In the genomic region with DNA sequence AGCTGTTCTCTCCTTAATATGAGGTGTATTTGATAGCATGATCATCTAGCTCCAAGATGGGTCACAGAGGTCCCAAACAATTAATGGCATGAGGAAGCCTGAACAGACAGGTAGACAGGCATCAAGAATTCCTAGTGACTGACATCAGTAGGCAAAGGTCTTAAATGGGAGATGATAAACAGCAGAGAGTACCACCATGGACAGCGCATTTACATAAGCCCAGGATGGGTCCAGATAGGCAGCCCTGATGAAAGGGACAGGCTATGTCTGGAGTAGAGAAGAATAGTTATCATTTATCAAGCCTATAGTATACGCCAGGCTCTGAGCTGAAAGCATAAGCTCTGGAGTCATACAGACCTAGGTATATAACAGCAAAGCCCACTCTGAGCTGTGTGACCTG, we compare ENCODE assay signal across 29 cellular contexts.
A peak's percentile ranks its signal among the peaks of the same experiment; 100 is the strongest.
DNase-seq lines count a peak whose midpoint lies in the region; ATAC-seq and TF ChIP-seq lines count a peak whose summit lies in the region.
"Had no signal": no experiment of that assay in that cellular context is flagged by ENCODE, and none has a peak within 500 bp of the region (broad histone marks: within the 10 kb centered on the region; RNA-seq: fewer than 3 reads in every experiment).

No MANE protein-coding gene starts in this region.

- no peak overlapping the region for H3K4me3 Mint-ChIP-seq in WTC11
- H3K4me3 Mint-ChIP-seq in natural killer cell treated with Interleukin-12 subunit alpha and Interleukin-12 subunit beta and Interleukin-15 and Interleukin-18, amount 100 ng/mL, for 72 hours, result no peak overlapping the region
- H3K4me3 Mint-ChIP-seq: activated CD4-positive, alpha-beta memory T cell treated with anti-CD3 and anti-CD28 coated beads for 36 hours; activated naive CD4-positive, alpha-beta T cell treated with anti-CD3 and anti-CD28 coated beads, Interleukin-2, amount 10 ng/mL, durations not matched to agents 7 days and 5 days; activated T-helper 1 cell treated with anti-CD3 and anti-CD28 coated beads, Interleukin-12 subunit alpha, Interleukin-12 subunit beta, Interleukin-2, Interleukin-4 antibody, amounts not matched to agents 30 ng/mL and 10 ng/mL and 1 ng/mL, durations not matched to agents 14 hours and 24 hours and 36 hours; B cell; CD8-positive, alpha-beta T cell; stimulated activated naive CD8-positive, alpha-beta T cell treated with anti-CD3 and anti-CD28 coated beads, Interleukin-15, amount 100 ng/mL, for 72 hours; T-helper 1 cell treated with Interleukin-12 subunit alpha and Interleukin-12 subunit beta and Interleukin-4 antibody, amounts not matched to agents 30 μg/mL and 1 μg/mL, for 36 hours had no signal

- peaks cover 12% of the 10 kb centered on the region for H3K9me3 Mint-ChIP-seq in WTC11
- H3K9me3 Mint-ChIP-seq in natural killer cell treated with Interleukin-12 subunit alpha and Interleukin-12 subunit beta and Interleukin-15 and Interleukin-18, amount 100 ng/mL, for 72 hours, result peaks cover 3% of the 10 kb centered on the region
- H3K9me3 Mint-ChIP-seq: CD8-positive, alpha-beta T cell; T-helper 1 cell treated with Interleukin-12 subunit alpha and Interleukin-12 subunit beta and Interleukin-4 antibody, amounts not matched to agents 30 μg/mL and 1 μg/mL, for 36 hours had no signal

- CTCF ChIA-PET in HEK293 (lab: Yijun Ruan, JAX), result interaction anchor here (0.8 kb wide), 1 partner anchor 675 kb away, joined by 3 read pairs; no protein-coding TSS in a partner anchor
- CTCF ChIA-PET in WTC11 (lab: Charles Lee), result interaction anchor here (0.7 kb wide), 1 partner anchor 421 kb away, joined by 3 read pairs; no protein-coding TSS in a partner anchor

- H3K27me3 Mint-ChIP-seq in WTC11 (ENCODE audit: low read depth), result no peaks in the 10 kb centered on the region
- peaks cover 0 to 4% of the 10 kb centered on the region in 2 donors for H3K27me3 Mint-ChIP-seq in natural killer cell treated with Interleukin-12 subunit alpha and Interleukin-12 subunit beta and Interleukin-15 and Interleukin-18, amount 100 ng/mL, for 72 hours
- H3K27me3 Mint-ChIP-seq: activated CD4-positive, alpha-beta memory T cell treated with anti-CD3 and anti-CD28 coated beads for 36 hours; activated naive CD4-positive, alpha-beta T cell treated with anti-CD3 and anti-CD28 coated beads, Interleukin-2, amount 10 ng/mL, durations not matched to agents 7 days and 5 days; B cell; progenitor cell of endocrine pancreas; stimulated activated naive CD8-positive, alpha-beta T cell treated with anti-CD3 and anti-CD28 coated beads, Interleukin-15, amount 100 ng/mL, for 72 hours had no signal

- no peak overlapping the region for H3K27ac Mint-ChIP-seq in WTC11
- H3K27ac Mint-ChIP-seq in natural killer cell treated with Interleukin-12 subunit alpha and Interleukin-12 subunit beta and Interleukin-15 and Interleukin-18, amount 100 ng/mL, for 72 hours, result no peak overlapping the region
- H3K27ac Mint-ChIP-seq: activated CD4-positive, alpha-beta memory T cell treated with anti-CD3 and anti-CD28 coated beads for 36 hours; activated naive CD4-positive, alpha-beta T cell treated with anti-CD3 and anti-CD28 coated beads, Interleukin-2, amount 10 ng/mL, durations not matched to agents 7 days and 5 days; activated T-helper 1 cell treated with anti-CD3 and anti-CD28 coated beads, Interleukin-12 subunit alpha, Interleukin-12 subunit beta, Interleukin-2, Interleukin-4 antibody, amounts not matched to agents 30 ng/mL and 10 ng/mL and 1 ng/mL, durations not matched to agents 14 hours and 24 hours and 36 hours; B cell; CD8-positive, alpha-beta T cell; progenitor cell of endocrine pancreas; stimulated activated naive CD8-positive, alpha-beta T cell treated with anti-CD3 and anti-CD28 coated beads, Interleukin-15, amount 100 ng/mL, for 72 hours; T-helper 1 cell treated with Interleukin-12 subunit alpha and Interleukin-12 subunit beta and Interleukin-4 antibody, amounts not matched to agents 30 μg/mL and 1 μg/mL, for 36 hours had no signal

- H3K4me3 ChIP-seq in HEK293 (ENCODE audit: low read depth, low read length), result no peak overlapping the region
- no peak overlapping the region for H3K4me3 ChIP-seq in fibroblast of pulmonary artery (replicated peaks; ENCODE audit: low read depth, low read length)
- H3K4me3 ChIP-seq: esophagus squamous epithelium had no signal

- no peak for TF ChIP-seq CTCF in HEK293 (tag by site-specific recombination; IDR thresholded peaks at IDR 0.05)
- no peak for TF ChIP-seq CTCF in WTC11 (IDR thresholded peaks at IDR 0.05)
- no peak for TF ChIP-seq CTCF in fibroblast of pulmonary artery (IDR thresholded peaks at IDR 0.05; ENCODE audit: low read length, missing control alignments)

- peak; percentile 22; the same call in 1 of the 2 replicates for ATAC-seq in WTC11
- ATAC-seq in natural killer cell treated with Interleukin-12 subunit alpha and Interleukin-12 subunit beta and Interleukin-15 and Interleukin-18, amount 100 ng/mL, for 72 hours, result no peak
- ATAC-seq in GM19035 (IDR thresholded peaks at IDR 0.05; ENCODE audit: unreplicated experiment), result no peak
- ATAC-seq: activated CD4-positive, CD25-positive, alpha-beta regulatory T cell treated with anti-CD3 and anti-CD28 coated beads, Interleukin-2, amount 50 U/mL, for 24 hours; CD8-positive, alpha-beta T cell; stimulated activated naive CD8-positive, alpha-beta T cell treated with anti-CD3 and anti-CD28 coated beads, Interleukin-15, amount 100 ng/mL, for 72 hours had no signal

- POLR2A ChIA-PET in HEK293 (lab: Yijun Ruan, JAX), result no interaction called here
- POLR2A ChIA-PET in WTC11 (lab: Charles Lee), result no interaction called here

- no peaks in the 10 kb centered on the region for H3K9me3 ChIP-seq in HEK293 (ENCODE audit: control insufficient read depth, insufficient read depth, low read depth, low read length)
- H3K9me3 ChIP-seq: esophagus squamous epithelium, neutrophil had no signal

- H3K36me3 Mint-ChIP-seq in WTC11, result no peaks in the 10 kb centered on the region
- H3K36me3 Mint-ChIP-seq in natural killer cell treated with Interleukin-12 subunit alpha and Interleukin-12 subunit beta and Interleukin-15 and Interleukin-18, amount 100 ng/mL, for 72 hours, result no peaks in the 10 kb centered on the region
- H3K36me3 Mint-ChIP-seq: activated CD4-positive, alpha-beta memory T cell treated with anti-CD3 and anti-CD28 coated beads for 36 hours; activated naive CD4-positive, alpha-beta T cell treated with anti-CD3 and anti-CD28 coated beads, Interleukin-2, amount 10 ng/mL, durations not matched to agents 7 days and 5 days; CD8-positive, alpha-beta T cell had no signal

- DNase-seq in WTC11 (ENCODE audit: low spot score) (no peak), fibroblast of pulmonary artery (ENCODE audit: low read depth) (peak; percentile 11), myocyte (ENCODE audit: low read depth) (peak; percentile 41), anterior cingulate cortex (lab: John Stamatoyannopoulos, UW) (no peak), ureter (ENCODE audit: low spot score) (no peak)
- DNase-seq in natural killer cell treated with Interleukin-12 subunit alpha and Interleukin-12 subunit beta and Interleukin-15 and Interleukin-18, amount 100 ng/mL, for 72 hours (ENCODE audit: low spot score), result no peak
- DNase-seq: activated CD4-positive, alpha-beta memory T cell treated with anti-CD3 and anti-CD28 coated beads for 36 hours; activated CD8-positive, alpha-beta memory T cell treated with anti-CD3 and anti-CD28 coated beads, Interleukin-2, amount 50 U/mL, for 4 hours; activated naive CD4-positive, alpha-beta T cell treated with anti-CD3 and anti-CD28 coated beads, Interleukin-2, amount 10 ng/mL, durations not matched to agents 7 days and 5 days; CD8-positive, alpha-beta T cell; central memory CD4-positive, alpha-beta T cell; dermis blood vessel endothelial cell; esophagus squamous epithelium; Kasumi-1; NCI-H1092 treated with DMSO at 0.1 percent for 48 hours; NCI-H1930; NCI-H2227 treated with DMSO at 0.1 percent for 48 hours; NCI-H748 treated with DMSO at 0.1 percent for 48 hours; stimulated activated CD4-positive, alpha-beta T cell treated with anti-CD3 and anti-CD28 coated beads, Interleukin-15, amount 100 ng/mL, for 24 hours; stimulated activated naive CD8-positive, alpha-beta T cell treated with anti-CD3 and anti-CD28 coated beads, Interleukin-15, amount 100 ng/mL, for 72 hours had no signal

- H3K27ac ChIP-seq in HEK293 (ENCODE audit: extremely low read depth, low read depth, low read length), result no peak overlapping the region
- H3K27ac ChIP-seq: esophagus squamous epithelium, neutrophil, RWPE1 had no signal

- no peaks in the 10 kb centered on the region for H3K4me1 Mint-ChIP-seq in WTC11
- no peaks in the 10 kb centered on the region for H3K4me1 Mint-ChIP-seq in natural killer cell treated with Interleukin-12 subunit alpha and Interleukin-12 subunit beta and Interleukin-15 and Interleukin-18, amount 100 ng/mL, for 72 hours (ENCODE audit: low read depth in 2 of 2)
- H3K4me1 Mint-ChIP-seq: activated naive CD4-positive, alpha-beta T cell treated with anti-CD3 and anti-CD28 coated beads, Interleukin-2, amount 10 ng/mL, durations not matched to agents 7 days and 5 days; stimulated activated naive CD8-positive, alpha-beta T cell treated with anti-CD3 and anti-CD28 coated beads, Interleukin-15, amount 100 ng/mL, for 72 hours had no signal

- no peaks in the 10 kb centered on the region for H3K36me3 ChIP-seq in HEK293 (ENCODE audit: control insufficient read depth in 2 of 2, insufficient read depth in 1 of 2, low read length in 2 of 2)
- H3K36me3 ChIP-seq: esophagus squamous epithelium, neutrophil had no signal

- no peaks in the 10 kb centered on the region for H3K4me1 ChIP-seq in HEK293 (ENCODE audit: control insufficient read depth, insufficient read depth, low read length)
- H3K4me1 ChIP-seq: esophagus squamous epithelium had no signal

TF ChIP-seq in WTC11, 78 proteins besides CTCF, POLR2A, EP300 and RAD21 (continues in another document):
- TF ChIP-seq SOX15 (CRISPR knock-in tag; IDR thresholded peaks at IDR 0.05), result no peak
- no peak for TF ChIP-seq MXD4 (CRISPR knock-in tag; IDR thresholded peaks at IDR 0.05; ENCODE audit: borderline replicate concordance)

Comparison
In these comparisons a context has a peak if more than half of its experiments do, and no peak if none do; other contexts are left out.
1. DNase-seq: peak in fibroblast of pulmonary artery (single experiment) and myocyte (single experiment); none in WTC11 (single experiment), anterior cingulate cortex (0 of 58), natural killer cell treated with Interleukin-12 subunit alpha and Interleukin-12 subunit beta and Interleukin-15 and Interleukin-18, amount 100 ng/mL, for 72 hours (single experiment) and ureter (single experiment).